ENCODE assay signal across 8 cellular contexts in genomic region chr20:48760403-48760889, GRCh38.
DNase-seq lines count a peak whose midpoint lies in the region; ATAC-seq and TF ChIP-seq lines count a peak whose summit lies in the region.

No MANE protein-coding gene starts in this region.

- peaks cover 75% of the 10 kb centered on the region for H3K4me1 Mint-ChIP-seq in T-helper 17 cell

- peak overlapping the region; percentile 0 to 2 for H3K27ac ChIP-seq in ascending aorta

- H3K4me3 Mint-ChIP-seq in T-helper 17 cell = peak overlapping the region; percentile 83

- no peaks in the 10 kb centered on the region for H3K36me3 Mint-ChIP-seq in T-helper 17 cell (ENCODE audit: low read depth)

- H3K27me3 Mint-ChIP-seq in T-helper 17 cell = no peaks in the 10 kb centered on the region

- H3K4me3 ChIP-seq in ascending aorta = no peak overlapping the region

- no peak for TF ChIP-seq CTCF in ascending aorta (IDR thresholded peaks at IDR 0.05)

- no peaks in the 10 kb centered on the region for H3K27me3 ChIP-seq in ascending aorta

- peaks cover 0 to 20% of the 10 kb centered on the region in 2 donors for H3K4me1 ChIP-seq in ascending aorta

- intact Hi-C loops in ascending aorta (cut with DNase I) = no loop called here

- no peaks in the 10 kb centered on the region for H3K36me3 ChIP-seq in ascending aorta

- H3K27ac Mint-ChIP-seq in T-helper 17 cell = peak overlapping the region; percentile 99

- peak; percentile 54 for ATAC-seq in HG03135 (IDR thresholded peaks at IDR 0.05; ENCODE audit: unreplicated experiment)
- ATAC-seq in T-helper 17 cell = peak; percentile 89
- ATAC-seq in GM21526 (IDR thresholded peaks at IDR 0.05; ENCODE audit: low FRiP score, unreplicated experiment) = no peak

- in situ Hi-C loops in Caki2 (cut with HindIII; ENCODE audit: low pct_unique_long_range_greater_than_20kb, low sequenced_read_pairs) = no loop called here

- DNase-seq in Caki2 (ENCODE audit: low read depth) = peak; percentile 51
- peak; percentile 42 to 68 (median 48) for DNase-seq in T-helper 17 cell
- no peak for DNase-seq in ascending aorta (ENCODE audit: low spot score in 2 of 2)
- DNase-seq in midbrain (lab: John Stamatoyannopoulos, UW) = peak; percentile 32
- peak; percentile 59 for DNase-seq in ureter (ENCODE audit: low spot score)
- no peak for DNase-seq in NCI-H1436 (lab: John Stamatoyannopoulos, UW)

- H3K9me3 ChIP-seq in T-helper 17 cell (ENCODE audit: control insufficient read depth, low read length, poor library complexity, severe bottlenecking) = no peaks in the 10 kb centered on the region
- H3K9me3 ChIP-seq in ascending aorta = peaks cover 0 to 2% of the 10 kb centered on the region in 2 donors

Comparison
In these comparisons a context has a peak if more than half of its experiments do, and no peak if none do; other contexts are left out.
1. DNase-seq: peak in Caki2 (single experiment), T-helper 17 cell (3 of 3), midbrain (single experiment) and ureter (single experiment); none in ascending aorta (0 of 2) and NCI-H1436 (single experiment).